ENCODE assay signal across 1 cellular context in the genomic region with DNA sequence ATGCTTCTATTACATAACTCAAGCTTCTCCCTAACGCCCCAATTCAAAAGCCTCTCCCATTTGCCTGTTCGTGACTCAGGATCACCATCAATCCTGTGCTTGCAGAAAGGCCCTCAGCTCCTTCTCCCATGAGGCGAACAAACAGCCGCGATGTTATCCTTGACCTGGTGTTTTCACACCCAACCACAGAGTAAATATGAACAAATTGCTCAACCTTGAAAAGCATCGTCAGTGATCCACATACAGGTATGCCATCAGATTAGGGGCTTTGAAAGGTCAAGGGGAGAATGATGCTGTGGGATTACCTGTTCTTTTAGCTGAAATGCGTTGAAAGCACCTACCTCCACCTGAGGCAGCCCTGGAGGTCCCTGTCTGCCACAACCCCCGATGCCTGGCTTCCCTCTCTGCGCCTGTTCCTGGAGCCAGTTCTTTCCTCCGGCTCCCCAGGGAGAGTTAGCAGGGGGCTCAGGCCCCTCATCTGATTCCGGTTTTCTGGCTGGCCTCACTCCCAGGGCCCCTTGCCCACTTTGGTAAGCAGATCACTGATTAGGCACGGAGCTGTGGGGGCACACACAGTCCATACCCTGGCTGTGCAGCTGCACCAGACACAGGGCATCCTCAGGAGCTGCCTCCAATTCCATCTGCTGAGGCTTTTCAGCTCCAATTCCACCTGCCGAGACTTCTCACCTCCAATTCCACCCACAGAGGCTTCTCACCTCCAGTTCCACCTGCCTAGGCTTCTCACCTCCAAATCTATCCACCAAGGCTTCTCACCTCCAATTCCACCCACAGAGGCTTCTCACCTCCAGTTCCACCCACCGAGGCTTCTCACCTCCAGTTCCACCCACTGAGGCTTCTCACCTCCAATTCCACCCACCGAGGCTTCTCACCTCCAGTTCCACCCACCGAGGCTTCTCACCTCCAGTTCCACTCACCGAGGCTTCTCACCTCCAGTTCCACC.
A peak's percentile ranks its signal among the peaks of the same experiment; 100 is the strongest.
TF ChIP-seq lines count a peak whose summit lies in the region.

No MANE protein-coding gene starts in this region.

TF ChIP-seq in HepG2, 621 proteins besides CTCF, POLR2A, EP300 and RAD21 (continued from another document and continues in another):
- TF ChIP-seq HMGXB3 (CRISPR knock-in tag; IDR thresholded peaks at IDR 0.05; ENCODE audit: borderline replicate concordance), result peak; percentile 92
- peak; percentile 86; the same call in 1 of the 2 replicates for TF ChIP-seq AHDC1 (CRISPR knock-in tag; IDR thresholded peaks at IDR 0.05; ENCODE audit: borderline replicate concordance)
- peak; percentile 97 for TF ChIP-seq TBX3 (IDR thresholded peaks at IDR 0.05; ENCODE audit: borderline replicate concordance)
- peak; percentile 92 for TF ChIP-seq ZKSCAN5 (CRISPR knock-in tag; IDR thresholded peaks at IDR 0.05)
- TF ChIP-seq SP1 (IDR thresholded peaks at IDR 0.05), result no peak
- no peak for TF ChIP-seq SP1 (CRISPR knock-in tag; IDR thresholded peaks at IDR 0.05)
- TF ChIP-seq ZBTB21 (CRISPR knock-in tag; IDR thresholded peaks at IDR 0.05), result peak; percentile 52; the same call in 1 of the 2 replicates
- TF ChIP-seq XRCC5 (optimal IDR thresholded peaks at IDR 0.05; ENCODE audit: low read length), result no peak
- peak; percentile 82; the same call in 1 of the 2 replicates for TF ChIP-seq ZNF292 (CRISPR knock-in tag; IDR thresholded peaks at IDR 0.05; ENCODE audit: borderline replicate concordance, low read depth)
- peak; percentile 58; the same call in 1 of the 2 replicates for TF ChIP-seq RFXAP (CRISPR knock-in tag; IDR thresholded peaks at IDR 0.05; ENCODE audit: borderline replicate concordance)
- TF ChIP-seq ZNF770 (CRISPR knock-in tag; IDR thresholded peaks at IDR 0.05), result no peak
- TF ChIP-seq ZIK1 (CRISPR knock-in tag; IDR thresholded peaks at IDR 0.05; ENCODE audit: borderline replicate concordance, low read depth), result no peak
- peak; percentile 78 for TF ChIP-seq RXRA (CRISPR knock-in tag; IDR thresholded peaks at IDR 0.05)
- TF ChIP-seq ZNF10 (CRISPR knock-in tag; IDR thresholded peaks at IDR 0.05; ENCODE audit: borderline replicate concordance, low read depth), result no peak
- TF ChIP-seq NRL (CRISPR knock-in tag; IDR thresholded peaks at IDR 0.05; ENCODE audit: borderline replicate concordance), result peak; percentile 66
- TF ChIP-seq HNF4G (IDR thresholded peaks at IDR 0.05; ENCODE audit: borderline replicate concordance, low read depth, low read length), result no peak
- no peak for TF ChIP-seq HNF4G (CRISPR knock-in tag; IDR thresholded peaks at IDR 0.05; ENCODE audit: borderline replicate concordance, low read depth)
- no peak for TF ChIP-seq SRF (IDR thresholded peaks at IDR 0.05; ENCODE audit: low read depth, low read length)
- no peak for TF ChIP-seq GTF2F1 (IDR thresholded peaks at IDR 0.05; ENCODE audit: low read length)
- peak; percentile 98 for TF ChIP-seq NR2F6 (IDR thresholded peaks at IDR 0.05)
- TF ChIP-seq NR2F6 (CRISPR knock-in tag; IDR thresholded peaks at IDR 0.05), result peak; percentile 98
- peak; percentile 96 for TF ChIP-seq HHEX (CRISPR knock-in tag; IDR thresholded peaks at IDR 0.05)
- no peak for TF ChIP-seq ZNF24 (IDR thresholded peaks at IDR 0.05)
- no peak for TF ChIP-seq ZNF768 (CRISPR knock-in tag; IDR thresholded peaks at IDR 0.05)
- no peak for TF ChIP-seq SAFB2 (CRISPR knock-in tag; IDR thresholded peaks at IDR 0.05; ENCODE audit: borderline replicate concordance, low read depth)
- no peak for TF ChIP-seq ZNF3 (CRISPR knock-in tag; IDR thresholded peaks at IDR 0.05)
- 0 out of 2 replicates have a peak, but pooled peaks have one; percentile 59 for TF ChIP-seq ZNF792 (CRISPR knock-in tag; IDR thresholded peaks at IDR 0.05)
- TF ChIP-seq ZNF17 (CRISPR knock-in tag; IDR thresholded peaks at IDR 0.05), result no peak
- TF ChIP-seq ZNF570 (CRISPR knock-in tag; IDR thresholded peaks at IDR 0.05; ENCODE audit: borderline replicate concordance), result no peak
- TF ChIP-seq NFE2 (CRISPR knock-in tag; IDR thresholded peaks at IDR 0.05), result no peak
- peak; percentile 46; the same call in 1 of the 2 replicates for TF ChIP-seq ZNF281 (CRISPR knock-in tag; IDR thresholded peaks at IDR 0.05; ENCODE audit: borderline replicate concordance)
- TF ChIP-seq, protein P1, sequence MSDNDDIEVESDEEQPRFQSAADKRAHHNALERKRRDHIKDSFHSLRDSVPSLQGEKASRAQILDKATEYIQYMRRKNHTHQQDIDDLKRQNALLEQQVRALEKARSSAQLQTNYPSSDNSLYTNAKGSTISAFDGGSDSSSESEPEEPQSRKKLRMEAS (IDR thresholded peaks at IDR 0.05), result 0 out of 2 replicates have a peak, but pooled peaks have one; percentile 65
- TF ChIP-seq HNF4A (CRISPR knock-in tag; IDR thresholded peaks at IDR 0.05), result peak; percentile 74
- TF ChIP-seq RFXANK (CRISPR knock-in tag; IDR thresholded peaks at IDR 0.05), result 0 out of 2 replicates have a peak, but pooled peaks have one; percentile 43
- TF ChIP-seq, protein P2, sequence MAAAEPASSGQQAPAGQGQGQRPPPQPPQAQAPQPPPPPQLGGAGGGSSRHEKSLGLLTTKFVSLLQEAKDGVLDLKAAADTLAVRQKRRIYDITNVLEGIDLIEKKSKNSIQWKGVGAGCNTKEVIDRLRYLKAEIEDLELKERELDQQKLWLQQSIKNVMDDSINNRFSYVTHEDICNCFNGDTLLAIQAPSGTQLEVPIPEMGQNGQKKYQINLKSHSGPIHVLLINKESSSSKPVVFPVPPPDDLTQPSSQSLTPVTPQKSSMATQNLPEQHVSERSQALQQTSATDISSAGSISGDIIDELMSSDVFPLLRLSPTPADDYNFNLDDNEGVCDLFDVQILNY (CRISPR knock-in tag; conservative IDR thresholded peaks at IDR 0.05), result no peak
- TF ChIP-seq KLF11 (CRISPR knock-in tag; IDR thresholded peaks at IDR 0.05), result peak; percentile 86
- 0 out of 2 replicates have a peak, but pooled peaks have one; percentile 32 for TF ChIP-seq ZNF124 (CRISPR knock-in tag; IDR thresholded peaks at IDR 0.05)
- TF ChIP-seq IKZF5 (CRISPR knock-in tag; IDR thresholded peaks at IDR 0.05), result peak; percentile 84; the same call in 1 of the 2 replicates
- TF ChIP-seq ZKSCAN8 (CRISPR knock-in tag; IDR thresholded peaks at IDR 0.05; ENCODE audit: borderline replicate concordance), result 0 out of 2 replicates have a peak, but pooled peaks have one; percentile 47
- TF ChIP-seq ETV5 (CRISPR knock-in tag; IDR thresholded peaks at IDR 0.05; ENCODE audit: borderline replicate concordance), result peak; percentile 62; the same call in 1 of the 2 replicates
- TF ChIP-seq JUN (CRISPR knock-in tag; IDR thresholded peaks at IDR 0.05), result no peak
